Comparison of ENCODE assay signal across 12 cellular contexts in the genomic region with DNA sequence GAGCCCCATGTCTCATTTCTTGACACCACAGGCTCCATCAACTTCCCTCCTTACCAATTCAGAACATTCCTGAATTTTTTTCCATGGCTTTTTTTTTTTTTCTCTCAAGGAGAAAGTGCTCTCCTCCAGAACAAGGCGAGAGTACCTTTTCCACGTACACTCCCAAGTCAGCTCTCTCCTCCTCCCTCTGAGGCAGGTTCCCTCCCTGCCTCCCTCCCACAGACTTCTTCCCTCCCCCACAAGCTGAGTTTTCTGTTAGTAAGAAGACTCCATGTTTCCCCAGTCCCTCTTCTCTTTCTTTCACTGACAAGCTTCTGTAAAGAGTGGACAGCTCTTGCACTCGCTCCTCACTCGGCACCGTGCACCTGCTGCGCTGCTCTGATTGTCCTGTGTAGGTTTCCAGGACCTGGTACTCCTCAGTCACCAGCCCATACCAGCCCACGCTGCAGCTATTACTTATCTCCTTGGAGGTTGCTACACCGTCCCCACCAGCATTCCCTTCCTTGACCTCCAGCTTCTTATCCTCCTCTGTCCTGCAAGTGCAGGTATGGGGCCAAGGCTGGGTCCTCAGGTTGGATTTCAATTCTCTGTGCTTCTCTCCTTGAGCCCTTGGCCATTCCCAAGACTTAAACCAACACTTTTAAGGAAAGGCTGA. TPM values are rescaled to one million over a fixed set of nuclear protein-coding genes. Genes with fewer than 3 reads are reported as not detected.
DNase-seq lines count a peak whose midpoint lies in the region; TF ChIP-seq lines count a peak whose summit lies in the region.
"Had no signal": no experiment of that assay in that cellular context is flagged by ENCODE, and none has a peak within 500 bp of the region (broad histone marks: within the 10 kb centered on the region; RNA-seq: fewer than 3 reads in every experiment).

No MANE protein-coding gene starts in this region.

- intact Hi-C loops in activated T-helper 1 cell treated with anti-CD3 and anti-CD28 coated beads, Interleukin-12 subunit alpha, Interleukin-12 subunit beta, Interleukin-2, Interleukin-4 antibody, amounts not matched to agents 30 ng/mL and 10 ng/mL and 1 ng/mL, durations not matched to agents 14 hours and 24 hours and 36 hours (cut with micrococcal nuclease), result no loop called here
- intact Hi-C loops in posterior vena cava (cut with DNase I), result loop anchor here in 1 of 2 donors (10.0 kb wide), 1 partner anchor 144 kb away; no protein-coding TSS in a partner anchor
- intact Hi-C loops in esophagus muscularis mucosa (cut with DNase I), result no loop called here

- H3K27me3 ChIP-seq in BLaER1 (no peaks in the 10 kb centered on the region), DOHH2 (ENCODE audit: control insufficient read depth, low read length) (no peaks in the 10 kb centered on the region), esophagus muscularis mucosa (no peaks in the 10 kb centered on the region)
- H3K27me3 ChIP-seq: upper lobe of right lung had no signal

- DNase-seq in activated T-helper 1 cell treated with anti-CD3 and anti-CD28 coated beads, Interleukin-12 subunit alpha, Interleukin-12 subunit beta, Interleukin-2, Interleukin-4 antibody, amounts not matched to agents 30 ng/mL and 10 ng/mL and 1 ng/mL, durations not matched to agents 14 hours and 24 hours and 36 hours (ENCODE audit: low spot score), result no peak
- no peak for DNase-seq in mesothelial cell of epicardium (ENCODE audit: low spot score in 2 of 2, unreplicated experiment in 2 of 2)
- no peak for DNase-seq in SW 1271 (lab: John Stamatoyannopoulos, UW)
- DNase-seq in posterior vena cava (ENCODE audit: low spot score), result no peak
- no peak for DNase-seq in esophagus muscularis mucosa (ENCODE audit: extremely low spot score)
- no peak for DNase-seq in NCI-H345 (lab: John Stamatoyannopoulos, UW)
- DNase-seq: activated gamma-delta T cell; C1 segment of cervical spinal cord; central memory CD4-positive, alpha-beta T cell; upper lobe of right lung had no signal

- H3K4me1 Mint-ChIP-seq in activated T-helper 1 cell treated with anti-CD3 and anti-CD28 coated beads, Interleukin-12 subunit alpha, Interleukin-12 subunit beta, Interleukin-2, Interleukin-4 antibody, amounts not matched to agents 30 ng/mL and 10 ng/mL and 1 ng/mL, durations not matched to agents 14 hours and 24 hours and 36 hours (ENCODE audit: low read depth), result peaks cover 82% of the 10 kb centered on the region
- H3K4me1 Mint-ChIP-seq in mesothelial cell of epicardium, result peaks cover 55% of the 10 kb centered on the region

- no peak for TF ChIP-seq POLR2A in esophagus muscularis mucosa (IDR thresholded peaks at IDR 0.05; ENCODE audit: low read depth)

- no peaks in the 10 kb centered on the region for H3K9me2 ChIP-seq in DOHH2 (replicated peaks; ENCODE audit: control insufficient read depth, low read length)

- H3K4me1 ChIP-seq in BLaER1, result peaks cover 65% of the 10 kb centered on the region
- peaks cover 92% of the 10 kb centered on the region for H3K4me1 ChIP-seq in DOHH2 (ENCODE audit: control insufficient read depth, low read length)
- peaks cover 15 to 90% (median 83%) of the 10 kb centered on the region in 4 donors for H3K4me1 ChIP-seq in esophagus muscularis mucosa

- H3F3A ChIP-seq in DOHH2 (ENCODE audit: control insufficient read depth, insufficient read depth), result peaks cover 5% of the 10 kb centered on the region

- TF ChIP-seq EP300 in esophagus muscularis mucosa (IDR thresholded peaks at IDR 0.05), result no peak

- H3K4me3 ChIP-seq in BLaER1 (no peak overlapping the region), DOHH2 (ENCODE audit: low read length) (peak overlapping the region; percentile 88), esophagus muscularis mucosa (no peak overlapping the region)
- H3K4me3 ChIP-seq: upper lobe of right lung had no signal

- H3K27ac Mint-ChIP-seq in activated T-helper 1 cell treated with anti-CD3 and anti-CD28 coated beads, Interleukin-12 subunit alpha, Interleukin-12 subunit beta, Interleukin-2, Interleukin-4 antibody, amounts not matched to agents 30 ng/mL and 10 ng/mL and 1 ng/mL, durations not matched to agents 14 hours and 24 hours and 36 hours, result peak overlapping the region; percentile 19
- peak overlapping the region; percentile 41 for H3K27ac Mint-ChIP-seq in mesothelial cell of epicardium

- no peaks in the 10 kb centered on the region for H3K27me3 Mint-ChIP-seq in activated T-helper 1 cell treated with anti-CD3 and anti-CD28 coated beads, Interleukin-12 subunit alpha, Interleukin-12 subunit beta, Interleukin-2, Interleukin-4 antibody, amounts not matched to agents 30 ng/mL and 10 ng/mL and 1 ng/mL, durations not matched to agents 14 hours and 24 hours and 36 hours (ENCODE audit: insufficient read depth)
- H3K27me3 Mint-ChIP-seq in mesothelial cell of epicardium (ENCODE audit: low read depth), result no peaks in the 10 kb centered on the region

- H3K79me2 ChIP-seq in DOHH2 (ENCODE audit: control insufficient read depth, low read length), result peaks cover 91% of the 10 kb centered on the region

- TF ChIP-seq CTCF in DOHH2 (IDR thresholded peaks at IDR 0.05; ENCODE audit: low read depth, low read length, poor library complexity, severe bottlenecking) (no peak), mesothelial cell of epicardium (IDR thresholded peaks at IDR 0.05; ENCODE audit: unreplicated experiment) (no peak), esophagus muscularis mucosa (IDR thresholded peaks at IDR 0.05) (no peak)

- H3K36me3 ChIP-seq in BLaER1, result no peaks in the 10 kb centered on the region
- H3K36me3 ChIP-seq in DOHH2 (ENCODE audit: control insufficient read depth, low read length), result peaks cover 20% of the 10 kb centered on the region
- H3K36me3 ChIP-seq in esophagus muscularis mucosa, result no peaks in the 10 kb centered on the region
- H3K36me3 ChIP-seq: upper lobe of right lung had no signal

- WGBS in esophagus muscularis mucosa, result 92% methylated on average over 8 of the region's 8 CpGs

- H3K36me3 Mint-ChIP-seq in activated T-helper 1 cell treated with anti-CD3 and anti-CD28 coated beads, Interleukin-12 subunit alpha, Interleukin-12 subunit beta, Interleukin-2, Interleukin-4 antibody, amounts not matched to agents 30 ng/mL and 10 ng/mL and 1 ng/mL, durations not matched to agents 14 hours and 24 hours and 36 hours (ENCODE audit: low read depth), result peaks cover 31% of the 10 kb centered on the region
- no peaks in the 10 kb centered on the region for H3K36me3 Mint-ChIP-seq in mesothelial cell of epicardium

- H3K27ac ChIP-seq in BLaER1 (no peak overlapping the region), DOHH2 (ENCODE audit: low read depth, low read length) (peak overlapping the region; percentile 87), esophagus muscularis mucosa (replicated peaks in 1 of 4) (no peak overlapping the region)
- H3K27ac ChIP-seq: upper lobe of right lung had no signal

- no peak overlapping the region for H3K9ac ChIP-seq in BLaER1

- H3K4me2 ChIP-seq in BLaER1 (peak overlapping the region; percentile 97; the same call in 1 of the 2 replicates), DOHH2 (ENCODE audit: low read length) (peak overlapping the region; percentile 91)

- no peaks in the 10 kb centered on the region for H3K9me3 Mint-ChIP-seq in activated T-helper 1 cell treated with anti-CD3 and anti-CD28 coated beads, Interleukin-12 subunit alpha, Interleukin-12 subunit beta, Interleukin-2, Interleukin-4 antibody, amounts not matched to agents 30 ng/mL and 10 ng/mL and 1 ng/mL, durations not matched to agents 14 hours and 24 hours and 36 hours
- no peaks in the 10 kb centered on the region for H3K9me3 Mint-ChIP-seq in mesothelial cell of epicardium

- H3K9me3 ChIP-seq in BLaER1 (no peaks in the 10 kb centered on the region), DOHH2 (ENCODE audit: control insufficient read depth, insufficient read depth, low read length) (no peaks in the 10 kb centered on the region), esophagus muscularis mucosa (no peaks in the 10 kb centered on the region)
- H3K9me3 ChIP-seq: upper lobe of right lung had no signal

- peaks cover 75% of the 10 kb centered on the region for H4K20me1 ChIP-seq in BLaER1
- no peaks in the 10 kb centered on the region for H4K20me1 ChIP-seq in DOHH2 (ENCODE audit: control insufficient read depth, insufficient read depth, low read depth, low read length)

- peak overlapping the region; percentile 91 for H3K4me3 Mint-ChIP-seq in activated T-helper 1 cell treated with anti-CD3 and anti-CD28 coated beads, Interleukin-12 subunit alpha, Interleukin-12 subunit beta, Interleukin-2, Interleukin-4 antibody, amounts not matched to agents 30 ng/mL and 10 ng/mL and 1 ng/mL, durations not matched to agents 14 hours and 24 hours and 36 hours
- no peak overlapping the region for H3K4me3 Mint-ChIP-seq in mesothelial cell of epicardium

RNA-seq across cellular contexts. Expression of a gene that starts 3.8 kb away (rescaled TPM):
- 54.3 and 57.2 TPM in 2 replicates for total RNA-seq in activated T-helper 1 cell treated with anti-CD3 and anti-CD28 coated beads, Interleukin-12 subunit alpha, Interleukin-12 subunit beta, Interleukin-2, Interleukin-4 antibody, amounts not matched to agents 30 ng/mL and 10 ng/mL and 1 ng/mL, durations not matched to agents 14 hours and 24 hours and 36 hours
- total RNA-seq in mesothelial cell of epicardium (45.6 to 47.6 TPM (median 46.6 TPM) in 3 replicates), posterior vena cava (10 to 100 TPM; 45.1 to 52.6 TPM), esophagus muscularis mucosa (10 to 100 TPM; 14.9 to 29.7 (median 23.9) TPM)
